9 cellular contexts compared by ENCODE assay signal in genomic region chr7:64183126-64183742, GRCh38. TPM values are rescaled to one million over a fixed set of nuclear protein-coding genes. Genes with fewer than 3 reads are reported as not detected.
DNase-seq lines count a peak whose midpoint lies in the region; ATAC-seq and TF ChIP-seq lines count a peak whose summit lies in the region.
"Had no signal": no experiment of that assay in that cellular context is flagged by ENCODE, and none has a peak within 500 bp of the region (broad histone marks: within the 10 kb centered on the region; RNA-seq: fewer than 3 reads in every experiment).

No MANE protein-coding gene starts in this region.

- peaks cover 2% of the 10 kb centered on the region for H3K4me1 Mint-ChIP-seq in T-helper 17 cell

- no peak overlapping the region for H3K4me3 ChIP-seq in GM12865 (ENCODE audit: low read depth, low read length)
- no peak overlapping the region for H3K4me3 ChIP-seq in coronary artery
- no peak overlapping the region for H3K4me3 ChIP-seq in gastrocnemius medialis

- ATAC-seq in T-helper 17 cell: peak; percentile 61
- ATAC-seq in gastrocnemius medialis: no peak
- no peak for ATAC-seq in HG03039 (IDR thresholded peaks at IDR 0.05; ENCODE audit: unreplicated experiment)
- ATAC-seq in HG02973 (IDR thresholded peaks at IDR 0.05; ENCODE audit: unreplicated experiment): no peak

- H3K36me3 Mint-ChIP-seq in T-helper 17 cell (ENCODE audit: low read depth): no peaks in the 10 kb centered on the region

- H3K9me3 ChIP-seq in T-helper 17 cell (ENCODE audit: control insufficient read depth, low read length, poor library complexity, severe bottlenecking) (no peaks in the 10 kb centered on the region), gastrocnemius medialis (no peaks in the 10 kb centered on the region)

- no peaks in the 10 kb centered on the region for H3K36me3 ChIP-seq in gastrocnemius medialis

- H3K4me1 ChIP-seq in gastrocnemius medialis: no peaks in the 10 kb centered on the region

- intact Hi-C loops in gastrocnemius medialis (cut with DNase I; ENCODE audit: low total_unique reads): loop anchor here (5.0 kb wide), 1 partner anchor 434 kb away; no protein-coding TSS in a partner anchor

- in situ Hi-C loops in gastrocnemius medialis (cut with MboI; ENCODE audit: low sequenced_read_pairs in 4 of 4): loop anchor here in 3 of 4 donors (10.0 to 25.0 kb wide), 2 partner anchors 429 to 442 kb away; no protein-coding TSS in a partner anchor

- peaks cover 0 to 11% (median 5%) of the 10 kb centered on the region in 3 donors for H3K27me3 ChIP-seq in gastrocnemius medialis

- no peak overlapping the region for H3K4me3 Mint-ChIP-seq in T-helper 17 cell
- H3K4me3 Mint-ChIP-seq: dendritic cell treated with granulocyte-macrophage colony-stimulating factor and Interleukin-4, amounts not matched to agents 40 ng/mL and 50 ng/mL, for 4 days had no signal

- no peak for TF ChIP-seq POLR2A in gastrocnemius medialis (IDR thresholded peaks at IDR 0.05)

- peak; percentile 36 for TF ChIP-seq CTCF in GM12865 (IDR thresholded peaks at IDR 0.05; ENCODE audit: insufficient read depth, low read depth, low read length, missing control alignments)
- TF ChIP-seq CTCF in coronary artery (IDR thresholded peaks at IDR 0.05): peak; percentile 79
- TF ChIP-seq CTCF in gastrocnemius medialis (IDR thresholded peaks at IDR 0.05 in 4 of 5, conservative IDR thresholded peaks at IDR 0.05 in 1 of 5): peak; percentile 43 to 72 (median 62)

- no peak overlapping the region for H3K27ac Mint-ChIP-seq in T-helper 17 cell
- H3K27ac Mint-ChIP-seq: dendritic cell treated with granulocyte-macrophage colony-stimulating factor and Interleukin-4, amounts not matched to agents 40 ng/mL and 50 ng/mL, for 4 days had no signal

- no peak overlapping the region for H3K27ac ChIP-seq in coronary artery
- no peak overlapping the region for H3K27ac ChIP-seq in gastrocnemius medialis

- peaks cover 14% of the 10 kb centered on the region for H3K27me3 Mint-ChIP-seq in T-helper 17 cell

- no peak for DNase-seq in GM12865 (ENCODE audit: low read depth)
- peak; percentile 26 to 44 (median 34) for DNase-seq in T-helper 17 cell
- no peak for DNase-seq in coronary artery (ENCODE audit: low spot score)
- DNase-seq in gastrocnemius medialis: no peak
- no peak for DNase-seq in SHP77 (lab: John Stamatoyannopoulos, UW)
- DNase-seq in NCI-H446 treated with DMSO at 0.1 percent for 48 hours (lab: John Stamatoyannopoulos, UW): no peak

RNA-seq across cellular contexts. Expression of gene ZNF735, which starts 23.8 kb away (rescaled TPM):
- total RNA-seq in T-helper 17 cell: not detected
- total RNA-seq in gastrocnemius medialis: not detected

RNA-seq across cellular contexts. Expression of gene ZNF679, which starts 45.0 kb away (rescaled TPM):
- total RNA-seq in T-helper 17 cell: not detected
- not detected for total RNA-seq in gastrocnemius medialis

Comparison
In these comparisons a context has a peak if more than half of its experiments do, and no peak if none do; other contexts are left out.
1. DNase-seq: peak in T-helper 17 cell (3 of 3); none in GM12865 (single experiment), coronary artery (single experiment), gastrocnemius medialis (0 of 2), SHP77 (0 of 2) and NCI-H446 treated with DMSO at 0.1 percent for 48 hours (single experiment).
2. Peak in every context shown above with its lines, with median percentiles within 50 percentile points of each other: CTCF ChIP-seq.